21 cellular contexts compared by ENCODE assay signal in the genomic region with DNA sequence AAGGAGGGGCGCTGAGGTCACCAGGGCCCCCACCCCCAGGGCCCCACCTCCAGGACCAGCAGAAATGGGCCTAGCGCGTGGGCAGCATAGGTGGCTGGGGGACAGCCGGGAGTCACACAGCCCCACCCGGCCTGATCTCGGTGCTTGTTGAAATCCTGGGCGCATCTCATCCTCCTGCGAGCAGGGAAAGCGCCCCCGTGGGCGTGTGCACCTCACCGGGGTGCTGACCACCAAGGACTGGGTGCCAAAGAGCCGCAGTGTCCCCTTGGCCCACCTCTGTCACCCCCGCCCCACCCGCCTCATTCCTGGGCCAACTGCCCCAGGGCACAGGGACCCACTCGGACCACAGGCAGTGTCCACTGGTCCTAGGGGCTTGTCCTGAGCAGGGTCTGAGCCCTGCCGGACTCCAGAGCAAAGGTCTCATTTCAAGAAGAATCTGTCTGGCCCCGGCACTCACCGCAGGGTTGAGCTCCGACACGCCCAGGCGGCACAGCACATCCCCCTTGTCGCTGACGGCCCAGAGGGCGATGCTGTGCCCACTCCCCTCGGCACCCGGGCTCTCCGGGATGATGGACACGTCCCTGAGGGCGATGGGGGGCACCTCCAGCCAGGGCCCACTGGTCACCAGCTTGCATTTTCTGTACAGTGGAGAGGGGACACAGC. TPM values are rescaled to one million over a fixed set of nuclear protein-coding genes. Genes with fewer than 3 reads are reported as not detected.
A peak's percentile ranks its signal among the peaks of the same experiment; 100 is the strongest.
DNase-seq lines count a peak whose midpoint lies in the region; ATAC-seq and TF ChIP-seq lines count a peak whose summit lies in the region.
"Had no signal": no experiment of that assay in that cellular context is flagged by ENCODE, and none has a peak within 500 bp of the region (broad histone marks: within the 10 kb centered on the region; RNA-seq: fewer than 3 reads in every experiment).

No MANE protein-coding gene starts in this region.

- TF ChIP-seq CTCF in C4-2B (conservative IDR thresholded peaks at IDR 0.05) = no peak
- no peak for TF ChIP-seq CTCF in WERI-Rb-1 (IDR thresholded peaks at IDR 0.05; ENCODE audit: low read depth, low read length)

- no peaks in the 10 kb centered on the region for H3K36me3 Mint-ChIP-seq in activated naive CD4-positive, alpha-beta T cell treated with anti-CD3 and anti-CD28 coated beads, Interleukin-2, amount 50 U/mL, for 72 hours

- H3K27ac ChIP-seq in C4-2B = peak overlapping the region; percentile 82
- no peak overlapping the region for H3K27ac ChIP-seq in WERI-Rb-1

- H3K9me3 ChIP-seq in WERI-Rb-1 (ENCODE audit: severe bottlenecking) = no peaks in the 10 kb centered on the region

- H3K9me3 Mint-ChIP-seq in activated naive CD4-positive, alpha-beta T cell treated with anti-CD3 and anti-CD28 coated beads, Interleukin-2, amount 50 U/mL, for 72 hours = no peaks in the 10 kb centered on the region
- H3K9me3 Mint-ChIP-seq: CD4-positive, CD25-positive, alpha-beta regulatory T cell; GM23338 had no signal

- no peaks in the 10 kb centered on the region for H3K27me3 ChIP-seq in WERI-Rb-1 (ENCODE audit: insufficient read depth, low read depth, severe bottlenecking)

- DNase-seq in activated naive CD4-positive, alpha-beta T cell treated with anti-CD3 and anti-CD28 coated beads, Interleukin-2, amount 50 U/mL, for 16 hours = peak; percentile 8
- no peak for DNase-seq in activated naive CD4-positive, alpha-beta T cell treated with anti-CD3 and anti-CD28 coated beads, Interleukin-2, amount 50 U/mL, for 72 hours (ENCODE audit: low spot score in 2 of 2)
- DNase-seq in iPS-NIHi11 (ENCODE audit: low spot score) (peak; percentile 29), posterior vena cava (ENCODE audit: low spot score) (peak; percentile 77), cerebellar cortex (ENCODE audit: low spot score) (no peak), WERI-Rb-1 (no peak)
- DNase-seq in stimulated activated CD4-positive, alpha-beta T cell treated with anti-CD3 and anti-CD28 coated beads, Interleukin-2, amount 100 ng/mL, for 24 hours = no peak
- DNase-seq: CD4-positive, CD25-positive, alpha-beta regulatory T cell; COR-L47; DMS153; GDM1; IMR-90; NCI-H1436; NCI-H2029 had no signal

- peaks cover 40% of the 10 kb centered on the region for H3K36me3 ChIP-seq in WERI-Rb-1

- no peak overlapping the region for H3K27ac Mint-ChIP-seq in activated naive CD4-positive, alpha-beta T cell treated with anti-CD3 and anti-CD28 coated beads, Interleukin-2, amount 50 U/mL, for 72 hours
- H3K27ac Mint-ChIP-seq: B cell; CD4-positive, CD25-positive, alpha-beta regulatory T cell had no signal

- no peak for ATAC-seq in activated naive CD4-positive, alpha-beta T cell treated with anti-CD3 and anti-CD28 coated beads, Interleukin-2, amount 50 U/mL, for 72 hours
- ATAC-seq: GM23338, HCT116 had no signal

- intact Hi-C loops in posterior vena cava (cut with DNase I) = no loop called here

- no peak overlapping the region for H3K4me3 ChIP-seq in WERI-Rb-1 (ENCODE audit: low read depth, low read length)
- H3K4me3 ChIP-seq: GM23338 had no signal

RNA-seq across cellular contexts. Expression of a gene that starts 11.4 kb away (rescaled TPM):
- under 1 TPM in 1 of 2 donors, not detected in 1; 0.66 TPM for total RNA-seq in activated naive CD4-positive, alpha-beta T cell treated with anti-CD3 and anti-CD28 coated beads, Interleukin-2, amount 50 U/mL, for 72 hours
- under 1 TPM in 1 of 2 donors, not detected in 1; 0.71 TPM for total RNA-seq in posterior vena cava
- total RNA-seq: A172; CD4-positive, CD25-positive, alpha-beta regulatory T cell; Daoy; IMR-90; M059J had no signal

RNA-seq across cellular contexts. Expression of a gene that starts 29.4 kb away (rescaled TPM):
- total RNA-seq in activated naive CD4-positive, alpha-beta T cell treated with anti-CD3 and anti-CD28 coated beads, Interleukin-2, amount 50 U/mL, for 72 hours = 10 to 100 TPM; 37.9 to 62.0 TPM
- 10 to 100 TPM; 29.7 to 36.7 TPM for total RNA-seq in posterior vena cava

RNA-seq across cellular contexts. Expression of a gene that starts 58.8 kb away (rescaled TPM):
- total RNA-seq in activated naive CD4-positive, alpha-beta T cell treated with anti-CD3 and anti-CD28 coated beads, Interleukin-2, amount 50 U/mL, for 72 hours = 10 to 100 TPM; 50.0 to 66.4 TPM
- total RNA-seq in posterior vena cava = 100 to 1,000 TPM; 183 to 193 TPM

Comparison
In these comparisons a context has a peak if more than half of its experiments do, and no peak if none do; other contexts are left out.
1. DNase-seq: peak in activated naive CD4-positive, alpha-beta T cell treated with anti-CD3 and anti-CD28 coated beads, Interleukin-2, amount 50 U/mL, for 16 hours (single experiment), iPS-NIHi11 (single experiment) and posterior vena cava (single experiment); none in activated naive CD4-positive, alpha-beta T cell treated with anti-CD3 and anti-CD28 coated beads, Interleukin-2, amount 50 U/mL, for 72 hours (0 of 2), cerebellar cortex (single experiment), stimulated activated CD4-positive, alpha-beta T cell treated with anti-CD3 and anti-CD28 coated beads, Interleukin-2, amount 100 ng/mL, for 24 hours (0 of 2) and WERI-Rb-1 (single experiment).